9 cellular contexts compared by ENCODE assay signal in genomic region chr1:39132505-39133339, GRCh38.
DNase-seq lines count a peak whose midpoint lies in the region; ATAC-seq, FAIRE-seq and TF ChIP-seq lines count a peak whose summit lies in the region.
"Had no signal": no experiment of that assay in that cellular context is flagged by ENCODE, and none has a peak within 500 bp of the region (broad histone marks: within the 10 kb centered on the region; RNA-seq: fewer than 3 reads in every experiment).

No MANE protein-coding gene starts in this region.

- ATAC-seq in GM19455 (IDR thresholded peaks at IDR 0.05; ENCODE audit: unreplicated experiment): no peak
- ATAC-seq: GM12878 had no signal

- H3K9me3 ChIP-seq in neuron (ENCODE audit: low read length): no peaks in the 10 kb centered on the region

- no peak overlapping the region for H2AFZ ChIP-seq in neuron (ENCODE audit: low read depth, low read length)

- H3K4me1 ChIP-seq in neuron (ENCODE audit: insufficient read depth, low read length): peaks cover 35% of the 10 kb centered on the region

- H3K4me3 ChIP-seq in fibroblast of mammary gland (ENCODE audit: control insufficient read depth, low read depth, low read length): no peak overlapping the region
- H3K4me3 ChIP-seq in neuron (ENCODE audit: low read length): peak overlapping the region; percentile 26
- H3K4me3 ChIP-seq: GM12878 had no signal

- FAIRE-seq in D721Med (lab: Jason Lieb, UNC): no peak
- FAIRE-seq: GM12878 had no signal

- DNase-seq in D721Med (ENCODE audit: insufficient read length, low spot score) (no peak), NCI-H774 (lab: John Stamatoyannopoulos, UW) (peak; percentile 78), fibroblast of mammary gland (ENCODE audit: low read depth) (peak; percentile 55), GF-D8 (lab: John Stamatoyannopoulos, UW) (no peak), LoVo (ENCODE audit: low spot score) (no peak)
- no peak for DNase-seq in activated naive CD4-positive, alpha-beta T cell (lab: John Stamatoyannopoulos, UW)

- H3K27me3 ChIP-seq in neuron (ENCODE audit: insufficient read depth, low read length): no peaks in the 10 kb centered on the region

- TF ChIP-seq CTCF in D721Med (IDR thresholded peaks at IDR 0.05; ENCODE audit: insufficient read depth, missing control alignments) (peak; percentile 37), fibroblast of mammary gland (conservative IDR thresholded peaks at IDR 0.05; ENCODE audit: control insufficient read depth, insufficient read depth, low read depth, low read length) (no peak)

- no peaks in the 10 kb centered on the region for H3K36me3 ChIP-seq in neuron (ENCODE audit: insufficient read depth, low read length)

Comparison
In these comparisons a context has a peak if more than half of its experiments do, and no peak if none do; other contexts are left out.
1. DNase-seq: peak in NCI-H774 (single experiment) and fibroblast of mammary gland (single experiment); none in D721Med (single experiment), activated naive CD4-positive, alpha-beta T cell (0 of 4), GF-D8 (single experiment) and LoVo (single experiment).